In genomic region chr10:131946321-131946751, GRCh38 we compare ENCODE assay signal across 10 cellular contexts. TPM values are rescaled to one million over a fixed set of nuclear protein-coding genes. Genes with fewer than 3 reads are reported as not detected.
A peak's percentile ranks its signal among the peaks of the same experiment; 100 is the strongest.
DNase-seq lines count a peak whose midpoint lies in the region; ATAC-seq and TF ChIP-seq lines count a peak whose summit lies in the region.
"Had no signal": no experiment of that assay in that cellular context is flagged by ENCODE, and none has a peak within 500 bp of the region (broad histone marks: within the 10 kb centered on the region; RNA-seq: fewer than 3 reads in every experiment).

No MANE protein-coding gene starts in this region.

- CTCF ChIA-PET in activated CD8-positive, alpha-beta memory T cell treated with anti-CD3 and anti-CD28 coated beads, Interleukin-2, amount 10 ng/mL, durations not matched to agents 7 days and 5 days (lab: Charles Lee), result no interaction called here

- no peaks in the 10 kb centered on the region for H3K27me3 ChIP-seq in ascending aorta
- no peaks in the 10 kb centered on the region for H3K27me3 ChIP-seq in upper lobe of right lung
- no peaks in the 10 kb centered on the region for H3K27me3 ChIP-seq in esophagus squamous epithelium

- TF ChIP-seq CTCF in ascending aorta (IDR thresholded peaks at IDR 0.05), result no peak
- no peak for TF ChIP-seq CTCF in upper lobe of right lung (IDR thresholded peaks at IDR 0.05)
- no peak for TF ChIP-seq CTCF in esophagus squamous epithelium (IDR thresholded peaks at IDR 0.05)

- intact Hi-C loops in ascending aorta (cut with DNase I), result loop anchor here (1.0 to 2.0 kb wide), 2 partner anchors 36 to 46 kb away; no protein-coding TSS in a partner anchor
- intact Hi-C loops in upper lobe of right lung (cut with DNase I), result no loop called here
- intact Hi-C loops in esophagus squamous epithelium (cut with DNase I), result no loop called here

- no peaks in the 10 kb centered on the region for H3K9me3 Mint-ChIP-seq in activated CD8-positive, alpha-beta memory T cell treated with anti-CD3 and anti-CD28 coated beads, Interleukin-2, amount 10 ng/mL, durations not matched to agents 7 days and 5 days (ENCODE audit: low read depth)
- H3K9me3 Mint-ChIP-seq: activated CD4-positive, alpha-beta memory T cell treated with anti-CD3 and anti-CD28 coated beads for 36 hours had no signal

- H3K4me1 ChIP-seq in ascending aorta, result peaks cover 4 to 21% of the 10 kb centered on the region in 2 donors
- H3K4me1 ChIP-seq in upper lobe of right lung, result no peaks in the 10 kb centered on the region
- H3K4me1 ChIP-seq in esophagus squamous epithelium, result peaks cover 0 to 43% (median 7%) of the 10 kb centered on the region in 3 donors

- no peaks in the 10 kb centered on the region for H3K27me3 Mint-ChIP-seq in activated CD8-positive, alpha-beta memory T cell treated with anti-CD3 and anti-CD28 coated beads, Interleukin-2, amount 10 ng/mL, durations not matched to agents 7 days and 5 days
- H3K27me3 Mint-ChIP-seq: activated CD4-positive, alpha-beta memory T cell treated with anti-CD3 and anti-CD28 coated beads for 36 hours had no signal

- peak overlapping the region; percentile 18 to 32 for H3K4me3 ChIP-seq in ascending aorta
- H3K4me3 ChIP-seq in upper lobe of right lung, result no peak overlapping the region
- H3K4me3 ChIP-seq in esophagus squamous epithelium, result no peak overlapping the region

- H3K36me3 Mint-ChIP-seq in activated CD8-positive, alpha-beta memory T cell treated with anti-CD3 and anti-CD28 coated beads, Interleukin-2, amount 10 ng/mL, durations not matched to agents 7 days and 5 days, result peaks cover 66% of the 10 kb centered on the region

- no peak for TF ChIP-seq POLR2A in esophagus squamous epithelium (IDR thresholded peaks at IDR 0.05)

- peaks cover 27 to 58% of the 10 kb centered on the region in 2 donors for H3K36me3 ChIP-seq in ascending aorta
- peaks cover 70% of the 10 kb centered on the region for H3K36me3 ChIP-seq in upper lobe of right lung
- H3K36me3 ChIP-seq in esophagus squamous epithelium, result peaks cover 8 to 96% (median 24%) of the 10 kb centered on the region in 3 donors

- no peak overlapping the region for H3K4me3 Mint-ChIP-seq in activated CD8-positive, alpha-beta memory T cell treated with anti-CD3 and anti-CD28 coated beads, Interleukin-2, amount 10 ng/mL, durations not matched to agents 7 days and 5 days
- H3K4me3 Mint-ChIP-seq: activated CD4-positive, alpha-beta memory T cell treated with anti-CD3 and anti-CD28 coated beads for 36 hours had no signal

- H3K9me3 ChIP-seq in ascending aorta (no peaks in the 10 kb centered on the region), upper lobe of right lung (no peaks in the 10 kb centered on the region), esophagus squamous epithelium (no peaks in the 10 kb centered on the region)

- H3K27ac ChIP-seq in ascending aorta, result peak overlapping the region; percentile 76 to 83
- no peak overlapping the region for H3K27ac ChIP-seq in upper lobe of right lung
- peak overlapping the region in 1 of 4 donors; percentile 54 for H3K27ac ChIP-seq in esophagus squamous epithelium
- H3K27ac ChIP-seq: 22Rv1 had no signal

- H3K27ac Mint-ChIP-seq in activated CD8-positive, alpha-beta memory T cell treated with anti-CD3 and anti-CD28 coated beads, Interleukin-2, amount 10 ng/mL, durations not matched to agents 7 days and 5 days, result peak overlapping the region; percentile 4
- H3K27ac Mint-ChIP-seq: activated CD4-positive, alpha-beta memory T cell treated with anti-CD3 and anti-CD28 coated beads for 36 hours had no signal

- peaks cover 2% of the 10 kb centered on the region for H3K4me1 Mint-ChIP-seq in activated CD8-positive, alpha-beta memory T cell treated with anti-CD3 and anti-CD28 coated beads, Interleukin-2, amount 10 ng/mL, durations not matched to agents 7 days and 5 days

- ATAC-seq in activated CD8-positive, alpha-beta memory T cell treated with anti-CD3 and anti-CD28 coated beads, Interleukin-2, amount 10 ng/mL, durations not matched to agents 7 days and 5 days, result no peak
- ATAC-seq in upper lobe of right lung (no peak), GM18511 (IDR thresholded peaks at IDR 0.05; ENCODE audit: unreplicated experiment) (no peak)

- DNase-seq in activated CD8-positive, alpha-beta memory T cell treated with anti-CD3 and anti-CD28 coated beads, Interleukin-2, amount 10 ng/mL, durations not matched to agents 7 days and 5 days, result no peak
- DNase-seq in activated CD8-positive, alpha-beta memory T cell treated with anti-CD3 and anti-CD28 coated beads, Interleukin-2, amount 50 U/mL, for 48 hours, result no peak
- DNase-seq in ascending aorta (ENCODE audit: low spot score in 2 of 2), result peak in 1 of 2 donors; percentile 73
- DNase-seq in iris pigment epithelial cell (ENCODE audit: low read depth), result peak; percentile 91
- peak; percentile 47 for DNase-seq in upper lobe of right lung
- no peak for DNase-seq in esophagus squamous epithelium (lab: John Stamatoyannopoulos, UW)
- no peak for DNase-seq in activated naive CD4-positive, alpha-beta T cell (lab: John Stamatoyannopoulos, UW)
- DNase-seq: activated CD4-positive, alpha-beta memory T cell treated with anti-CD3 and anti-CD28 coated beads for 36 hours had no signal

- 42 to 67% methylated on average over 14 of the region's 14 CpGs for WGBS in esophagus squamous epithelium, 2 donors

RNA-seq across cellular contexts. Expression of gene BNIP3, which starts 35.4 kb away (rescaled TPM):
- total RNA-seq in activated CD8-positive, alpha-beta memory T cell treated with anti-CD3 and anti-CD28 coated beads, Interleukin-2, amount 10 ng/mL, durations not matched to agents 7 days and 5 days, result 10 to 100 TPM; 21.9 to 39.2 TPM
- total RNA-seq in ascending aorta (18.3 TPM), upper lobe of right lung (38.2 TPM), esophagus squamous epithelium (10 to 100 TPM; 35.2 to 83.8 (median 73.9) TPM)

RNA-seq across cellular contexts. Expression of gene PPP2R2D, which starts 45.5 kb away (rescaled TPM):
- total RNA-seq in activated CD8-positive, alpha-beta memory T cell treated with anti-CD3 and anti-CD28 coated beads, Interleukin-2, amount 10 ng/mL, durations not matched to agents 7 days and 5 days, result 10 to 100 TPM; 36.0 to 41.9 TPM
- total RNA-seq in ascending aorta (11.8 TPM), upper lobe of right lung (28.3 TPM), esophagus squamous epithelium (10 to 100 TPM; 18.6 to 27.5 (median 22.1) TPM)

Comparison
In these comparisons a context has a peak if more than half of its experiments do, and no peak if none do; other contexts are left out.
1. DNase-seq: peak in iris pigment epithelial cell (single experiment) and upper lobe of right lung (single experiment); none in activated CD8-positive, alpha-beta memory T cell treated with anti-CD3 and anti-CD28 coated beads, Interleukin-2, amount 10 ng/mL, durations not matched to agents 7 days and 5 days (single experiment), activated CD8-positive, alpha-beta memory T cell treated with anti-CD3 and anti-CD28 coated beads, Interleukin-2, amount 50 U/mL, for 48 hours (single experiment), esophagus squamous epithelium (single experiment) and activated naive CD4-positive, alpha-beta T cell (0 of 4).
2. H3K4me3 ChIP-seq: peak in ascending aorta (2 of 2); none in upper lobe of right lung (single experiment) and esophagus squamous epithelium (0 of 4).